In the genomic region with DNA sequence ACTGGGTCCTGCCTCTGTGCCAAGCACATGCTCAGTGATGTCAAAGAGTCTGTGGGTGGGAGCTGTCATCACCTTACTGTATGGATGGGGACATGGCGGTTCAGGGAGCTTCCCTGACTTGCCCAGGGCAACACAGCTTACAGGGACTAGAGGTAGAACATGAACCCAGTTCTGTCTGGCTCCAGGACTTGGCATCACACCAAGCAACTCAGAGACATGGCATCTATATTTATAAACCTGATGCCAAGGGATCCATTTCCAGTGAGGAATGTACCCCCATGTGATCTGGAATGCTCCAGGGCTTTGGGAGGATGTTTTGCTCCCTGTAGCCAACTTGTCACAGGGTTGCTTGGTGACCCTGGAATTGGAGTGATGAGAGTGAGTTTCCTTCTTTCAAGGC, we compare ENCODE assay signal across 22 cellular contexts. TPM values are rescaled to one million over a fixed set of nuclear protein-coding genes. Genes with fewer than 3 reads are reported as not detected.
DNase-seq lines count a peak whose midpoint lies in the region; ATAC-seq, FAIRE-seq and TF ChIP-seq lines count a peak whose summit lies in the region.
"Had no signal": no experiment of that assay in that cellular context is flagged by ENCODE, and none has a peak within 500 bp of the region (broad histone marks: within the 10 kb centered on the region; RNA-seq: fewer than 3 reads in every experiment).

No MANE protein-coding gene starts in this region.

- H3K9me3 Mint-ChIP-seq in stimulated activated effector memory CD8-positive, alpha-beta T cell treated with anti-CD3 and anti-CD28 coated beads, Interleukin-12 subunit alpha, Interleukin-12 subunit beta, amount 100 ng/mL, for 72 hours = peaks cover 2% of the 10 kb centered on the region
- H3K9me3 Mint-ChIP-seq: immature natural killer cell had no signal

- H3K27ac Mint-ChIP-seq in T-helper 17 cell = peak overlapping the region; percentile 82
- no peak overlapping the region for H3K27ac Mint-ChIP-seq in stimulated activated effector memory CD8-positive, alpha-beta T cell treated with anti-CD3 and anti-CD28 coated beads, Interleukin-12 subunit alpha, Interleukin-12 subunit beta, amount 100 ng/mL, for 72 hours
- H3K27ac Mint-ChIP-seq: B cell, immature natural killer cell had no signal

- H3K36me3 Mint-ChIP-seq in T-helper 17 cell (ENCODE audit: low read depth) = no peaks in the 10 kb centered on the region
- H3K36me3 Mint-ChIP-seq in stimulated activated effector memory CD8-positive, alpha-beta T cell treated with anti-CD3 and anti-CD28 coated beads, Interleukin-12 subunit alpha, Interleukin-12 subunit beta, amount 100 ng/mL, for 72 hours = peaks cover 12% of the 10 kb centered on the region
- H3K36me3 Mint-ChIP-seq: immature natural killer cell had no signal

- no peak overlapping the region for H3K4me3 Mint-ChIP-seq in T-helper 17 cell
- no peak overlapping the region for H3K4me3 Mint-ChIP-seq in stimulated activated effector memory CD8-positive, alpha-beta T cell treated with anti-CD3 and anti-CD28 coated beads, Interleukin-12 subunit alpha, Interleukin-12 subunit beta, amount 100 ng/mL, for 72 hours
- H3K4me3 Mint-ChIP-seq: B cell, immature natural killer cell had no signal

- TF ChIP-seq CTCF in D721Med (IDR thresholded peaks at IDR 0.05; ENCODE audit: insufficient read depth, missing control alignments) (no peak), GM13976 (IDR thresholded peaks at IDR 0.05; ENCODE audit: borderline replicate concordance, control extremely low read depth, extremely low read depth, insufficient read depth, missing control alignments) (no peak)

- H3K27me3 Mint-ChIP-seq in T-helper 17 cell = no peaks in the 10 kb centered on the region

- DNase-seq in ACHN (peak; percentile 8), EL (peak; percentile 65), T-helper 17 cell (no peak), dedifferentiated amniotic fluid mesenchymal stem cell (ENCODE audit: extremely low spot score) (peak; percentile 18), D721Med (ENCODE audit: insufficient read length, low spot score) (no peak), GM13976 (ENCODE audit: low spot score) (no peak), inferior parietal cortex (ENCODE audit: extremely low spot score) (no peak)
- DNase-seq in stimulated activated effector memory CD8-positive, alpha-beta T cell treated with anti-CD3 and anti-CD28 coated beads, Interleukin-12 subunit alpha, Interleukin-12 subunit beta, amount 100 ng/mL, for 72 hours (ENCODE audit: low spot score in 2 of 2) = no peak
- DNase-seq: activated CD8-positive, alpha-beta memory T cell treated with anti-CD3 and anti-CD28 coated beads, Interleukin-2, amount 50 U/mL, for 48 hours; adrenal gland; cerebellar nuclear complex; immature natural killer cell; MM.1S; NCI-H187 treated with DMSO at 0.1 percent for 48 hours; NCI-H526; WERI-Rb-1 had no signal

- no peak for ATAC-seq in T-helper 17 cell
- ATAC-seq in stimulated activated effector memory CD8-positive, alpha-beta T cell treated with anti-CD3 and anti-CD28 coated beads, Interleukin-12 subunit alpha, Interleukin-12 subunit beta, amount 100 ng/mL, for 72 hours = no peak
- ATAC-seq: Panc1 had no signal

- FAIRE-seq in D721Med (lab: Jason Lieb, UNC) = no peak
- FAIRE-seq: endometrium had no signal

- peaks cover 40% of the 10 kb centered on the region for H3K4me1 Mint-ChIP-seq in T-helper 17 cell
- peaks cover 45% of the 10 kb centered on the region for H3K4me1 Mint-ChIP-seq in stimulated activated effector memory CD8-positive, alpha-beta T cell treated with anti-CD3 and anti-CD28 coated beads, Interleukin-12 subunit alpha, Interleukin-12 subunit beta, amount 100 ng/mL, for 72 hours
- H3K4me1 Mint-ChIP-seq: immature natural killer cell had no signal

- in situ Hi-C loops in ACHN (cut with HindIII; ENCODE audit: low pct_ligation_motif_present, low pct_unique_long_range_greater_than_20kb, low sequenced_read_pairs) (no loop called here), GM13976 (cut with MboI; ENCODE audit: low sequenced_read_pairs, unreplicated experiment) (no loop called here)

- no peaks in the 10 kb centered on the region for H3K9me3 ChIP-seq in T-helper 17 cell (ENCODE audit: control insufficient read depth, low read length, poor library complexity, severe bottlenecking)
- H3K9me3 ChIP-seq: adrenal gland had no signal

RNA-seq across cellular contexts. Expression of a gene that starts 38.3 kb away (rescaled TPM):
- not detected for total RNA-seq in T-helper 17 cell
- total RNA-seq: adrenal gland, B cell, glomerular endothelial cell, mesenteric fat pad, temporal lobe had no signal

Comparison
In these comparisons a context has a peak if more than half of its experiments do, and no peak if none do; other contexts are left out.
1. DNase-seq: peak in ACHN (single experiment), EL (single experiment) and dedifferentiated amniotic fluid mesenchymal stem cell (single experiment); none in T-helper 17 cell (0 of 3), D721Med (single experiment), GM13976 (single experiment), inferior parietal cortex (single experiment) and stimulated activated effector memory CD8-positive, alpha-beta T cell treated with anti-CD3 and anti-CD28 coated beads, Interleukin-12 subunit alpha, Interleukin-12 subunit beta, amount 100 ng/mL, for 72 hours (0 of 2).